Comparison of ENCODE assay signal across 1 cellular context in the genomic region with DNA sequence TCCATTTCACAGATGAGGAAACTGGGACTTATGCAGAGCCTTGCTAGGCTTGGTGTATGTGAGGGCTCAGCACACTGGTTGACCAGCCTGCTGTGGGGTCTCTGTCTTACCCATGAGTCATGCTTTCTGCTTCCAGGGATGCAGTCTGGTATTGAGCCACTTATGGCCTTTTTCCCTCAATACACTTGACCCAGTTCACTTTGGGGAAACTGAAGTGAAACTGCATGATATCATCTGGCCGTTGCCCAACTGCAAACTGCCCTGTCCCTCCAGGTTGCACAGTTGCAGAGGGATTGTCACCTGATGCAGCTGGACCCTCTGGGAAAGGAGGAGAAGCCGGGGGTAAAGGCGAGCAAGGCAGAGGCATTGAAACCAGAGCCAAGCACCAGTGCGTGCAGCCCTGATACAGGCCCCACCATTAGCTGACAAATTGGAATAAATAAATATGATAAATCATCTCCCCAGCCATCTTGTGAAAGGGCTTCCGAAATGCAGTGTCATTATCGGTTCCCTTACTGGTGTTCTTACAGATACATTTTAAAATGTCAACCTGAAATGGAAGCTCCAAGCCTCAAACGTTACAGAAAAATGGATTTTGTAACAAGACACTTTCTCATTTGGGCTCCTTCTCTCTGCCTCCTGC.
TF ChIP-seq lines count a peak whose summit lies in the region.

No MANE protein-coding gene starts in this region.

TF ChIP-seq in IMR-90, 13 proteins besides CTCF, POLR2A, EP300 and RAD21:
- TF ChIP-seq SMC3 (IDR thresholded peaks at IDR 0.05; ENCODE audit: low read depth, low read length) (no peak), MAFK (IDR thresholded peaks at IDR 0.05; ENCODE audit: low read depth, low read length) (no peak), MXI1 (IDR thresholded peaks at IDR 0.05; ENCODE audit: borderline replicate concordance, low read depth, low read length) (no peak), NFE2L2 (IDR thresholded peaks at IDR 0.05; ENCODE audit: low read depth, low read length) (no peak), FOS (IDR thresholded peaks at IDR 0.05; ENCODE audit: low read depth, low read length) (no peak), MAZ (IDR thresholded peaks at IDR 0.05; ENCODE audit: borderline replicate concordance, low read depth, low read length) (no peak), CEBPB (IDR thresholded peaks at IDR 0.05; ENCODE audit: low read depth, low read length) (no peak), CHD1 (IDR thresholded peaks at IDR 0.05; ENCODE audit: low read depth, low read length) (no peak), RCOR1 (IDR thresholded peaks at IDR 0.05; ENCODE audit: insufficient replicate concordance, low read length) (no peak), RFX5 (IDR thresholded peaks at IDR 0.05; ENCODE audit: low read depth, low read length) (no peak)
- TF ChIP-seq, protein P1, sequence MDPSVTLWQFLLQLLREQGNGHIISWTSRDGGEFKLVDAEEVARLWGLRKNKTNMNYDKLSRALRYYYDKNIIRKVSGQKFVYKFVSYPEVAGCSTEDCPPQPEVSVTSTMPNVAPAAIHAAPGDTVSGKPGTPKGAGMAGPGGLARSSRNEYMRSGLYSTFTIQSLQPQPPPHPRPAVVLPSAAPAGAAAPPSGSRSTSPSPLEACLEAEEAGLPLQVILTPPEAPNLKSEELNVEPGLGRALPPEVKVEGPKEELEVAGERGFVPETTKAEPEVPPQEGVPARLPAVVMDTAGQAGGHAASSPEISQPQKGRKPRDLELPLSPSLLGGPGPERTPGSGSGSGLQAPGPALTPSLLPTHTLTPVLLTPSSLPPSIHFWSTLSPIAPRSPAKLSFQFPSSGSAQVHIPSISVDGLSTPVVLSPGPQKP (IDR thresholded peaks at IDR 0.05; ENCODE audit: borderline replicate concordance, low read depth, low read length) = no peak
- TF ChIP-seq, protein P2, sequence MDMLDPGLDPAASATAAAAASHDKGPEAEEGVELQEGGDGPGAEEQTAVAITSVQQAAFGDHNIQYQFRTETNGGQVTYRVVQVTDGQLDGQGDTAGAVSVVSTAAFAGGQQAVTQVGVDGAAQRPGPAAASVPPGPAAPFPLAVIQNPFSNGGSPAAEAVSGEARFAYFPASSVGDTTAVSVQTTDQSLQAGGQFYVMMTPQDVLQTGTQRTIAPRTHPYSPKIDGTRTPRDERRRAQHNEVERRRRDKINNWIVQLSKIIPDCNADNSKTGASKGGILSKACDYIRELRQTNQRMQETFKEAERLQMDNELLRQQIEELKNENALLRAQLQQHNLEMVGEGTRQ (IDR thresholded peaks at IDR 0.05; ENCODE audit: low read depth, low read length) = no peak
